ENCODE assay signal across 26 cellular contexts in the genomic region with DNA sequence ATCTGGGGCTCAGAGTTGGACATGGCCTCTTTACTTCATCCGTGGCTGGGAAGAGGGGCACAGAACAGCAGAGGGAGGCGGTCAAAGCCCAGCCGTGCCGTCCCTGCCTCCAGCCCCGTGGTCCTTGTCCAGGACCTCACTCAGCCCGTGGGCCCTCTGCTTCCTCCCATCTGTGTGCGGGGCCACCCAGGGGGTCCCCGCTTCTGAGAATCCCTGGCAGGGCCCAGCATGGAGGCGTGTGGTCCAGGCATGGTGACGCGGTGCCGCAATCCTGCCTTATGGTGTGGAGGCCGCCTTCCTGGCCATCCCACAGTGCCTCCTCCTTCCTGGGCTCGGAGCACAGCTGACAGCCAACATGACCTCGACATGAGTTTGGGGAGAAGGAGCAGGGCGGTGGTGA.
"Had no signal": no experiment of that assay in that cellular context is flagged by ENCODE, and none has a peak within 500 bp of the region (broad histone marks: within the 10 kb centered on the region; RNA-seq: fewer than 3 reads in every experiment).

No MANE protein-coding gene starts in this region.

- H3K9me3 ChIP-seq: left ventricle myocardium inferior, mucosa of descending colon, pancreas, prostate gland, suprapubic skin, thoracic aorta, tibial artery, upper lobe of right lung had no signal

- DNase-seq: islet precursor cell; left ventricle myocardium inferior; mesendoderm; midbrain; mucosa of descending colon; naive thymus-derived CD4-positive, alpha-beta T cell; nucleus accumbens; pancreas; retina; right cardiac atrium; stimulated activated CD4-positive, alpha-beta T cell treated with anti-CD3 and anti-CD28 coated beads, Interleukin-12 subunit alpha, Interleukin-12 subunit beta, amount 100 ng/mL, for 4 hours; stimulated activated CD4-positive, alpha-beta T cell treated with anti-CD3 and anti-CD28 coated beads, Interleukin-15, amount 100 ng/mL, for 24 hours; stimulated activated CD4-positive, alpha-beta T cell treated with anti-CD3 and anti-CD28 coated beads, Interleukin-2, amount 100 ng/mL, for 24 hours; stimulated activated CD4-positive, alpha-beta T cell treated with anti-CD3 and anti-CD28 coated beads, Interleukin-4, amount 100 ng/mL, for 1 hour; stimulated activated naive CD4-positive, alpha-beta T cell; tibial artery; trophoblast cell; upper lobe of right lung had no signal

- ATAC-seq: mucosa of descending colon; naive thymus-derived CD4-positive, alpha-beta T cell; natural killer cell treated with Interleukin-12 subunit alpha and Interleukin-12 subunit beta and Interleukin-15 and Interleukin-18, amount 100 ng/mL, for 72 hours; pancreas; sciatic nerve; upper lobe of right lung had no signal

- H3K9me3 Mint-ChIP-seq: natural killer cell treated with Interleukin-12 subunit alpha and Interleukin-12 subunit beta and Interleukin-15 and Interleukin-18, amount 100 ng/mL, for 72 hours; stimulated activated naive CD8-positive, alpha-beta T cell treated with anti-CD3 and anti-CD28 coated beads, Interleukin-15, Interleukin-2, amounts not matched to agents 100 ng/mL and 50 ng/mL, for 24 hours had no signal

- H3K36me3 Mint-ChIP-seq: natural killer cell treated with Interleukin-12 subunit alpha and Interleukin-12 subunit beta and Interleukin-15 and Interleukin-18, amount 100 ng/mL, for 72 hours had no signal

- H3K27me3 Mint-ChIP-seq: naive thymus-derived CD4-positive, alpha-beta T cell; natural killer cell treated with Interleukin-12 subunit alpha and Interleukin-12 subunit beta and Interleukin-15 and Interleukin-18, amount 100 ng/mL, for 72 hours; stimulated activated naive CD8-positive, alpha-beta T cell treated with anti-CD3 and anti-CD28 coated beads, Interleukin-15, Interleukin-2, amounts not matched to agents 100 ng/mL and 50 ng/mL, for 24 hours had no signal

- H3K4me3 Mint-ChIP-seq: naive thymus-derived CD4-positive, alpha-beta T cell; natural killer cell treated with Interleukin-12 subunit alpha and Interleukin-12 subunit beta and Interleukin-15 and Interleukin-18, amount 100 ng/mL, for 72 hours; stimulated activated naive CD8-positive, alpha-beta T cell treated with anti-CD3 and anti-CD28 coated beads, Interleukin-15, Interleukin-2, amounts not matched to agents 100 ng/mL and 50 ng/mL, for 24 hours had no signal

- H3K27ac Mint-ChIP-seq: natural killer cell treated with Interleukin-12 subunit alpha and Interleukin-12 subunit beta and Interleukin-15 and Interleukin-18, amount 100 ng/mL, for 72 hours; stimulated activated naive CD8-positive, alpha-beta T cell treated with anti-CD3 and anti-CD28 coated beads, Interleukin-15, Interleukin-2, amounts not matched to agents 100 ng/mL and 50 ng/mL, for 24 hours had no signal

- H3K27me3 ChIP-seq: pancreas, suprapubic skin, tibial artery, upper lobe of right lung had no signal

- H3K4me1 ChIP-seq: left ventricle myocardium inferior, pancreas, prostate gland, suprapubic skin, upper lobe of right lung had no signal

- H3K36me3 ChIP-seq: pancreas, prostate gland, thoracic aorta, upper lobe of right lung had no signal

- FAIRE-seq: pancreas had no signal

- H3K4me3 ChIP-seq: left ventricle myocardium inferior, lung, mucosa of descending colon, pancreas, prostate gland, skin epidermis, suprapubic skin, thoracic aorta, tibial artery, upper lobe of right lung had no signal

- H3K27ac ChIP-seq: left ventricle myocardium inferior, pancreas, prostate gland, skin epidermis, suprapubic skin, thoracic aorta, tibial artery, upper lobe of right lung had no signal
